Comparison of ENCODE assay signal across 9 cellular contexts in the genomic region with DNA sequence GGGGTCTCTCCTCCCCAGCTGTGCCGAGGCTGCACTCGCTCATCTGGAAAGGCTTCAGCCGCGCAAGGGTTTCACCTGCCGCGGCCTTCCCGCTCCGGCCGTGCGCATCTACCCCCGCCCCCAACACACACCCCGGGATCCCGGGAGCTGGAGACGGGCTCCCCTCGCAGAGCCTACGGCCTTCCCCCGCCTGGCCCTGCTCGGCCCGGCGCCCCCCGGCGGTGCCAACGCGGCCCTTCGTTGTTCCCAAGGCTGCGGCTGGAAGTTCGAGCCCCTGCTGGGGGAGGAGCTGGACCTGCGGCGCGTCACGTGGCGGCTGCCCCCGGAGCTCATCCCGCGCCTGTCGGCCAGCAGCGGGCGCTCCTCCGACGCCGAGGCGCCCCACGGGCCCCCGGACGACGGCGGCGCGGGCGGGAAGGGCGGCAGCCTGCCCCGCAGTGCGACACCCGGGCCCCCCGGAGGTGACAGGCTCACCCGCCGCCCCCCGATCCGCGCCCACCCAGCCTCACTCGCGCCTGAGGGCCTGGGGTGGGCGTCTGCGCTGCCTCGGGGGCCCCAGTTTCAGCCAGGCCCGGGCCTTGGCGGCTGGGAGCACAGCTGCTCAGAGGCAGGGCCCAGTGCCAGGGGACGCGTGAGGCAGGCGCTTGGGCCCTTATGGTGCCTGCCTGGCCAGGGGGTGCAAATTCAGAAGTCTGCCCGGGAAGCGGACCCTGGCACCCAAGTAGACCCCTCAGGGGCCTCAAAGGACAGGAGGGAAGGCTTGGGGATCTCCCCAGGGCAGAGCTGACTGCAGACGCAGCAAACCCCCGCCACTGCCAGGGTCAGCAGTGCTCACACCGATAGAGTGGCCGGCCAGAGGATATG. TPM values are rescaled to one million over a fixed set of nuclear protein-coding genes. Genes with fewer than 3 reads are reported as not detected.
DNase-seq lines count a peak whose midpoint lies in the region; ATAC-seq and TF ChIP-seq lines count a peak whose summit lies in the region.
"Had no signal": no experiment of that assay in that cellular context is flagged by ENCODE, and none has a peak within 500 bp of the region (broad histone marks: within the 10 kb centered on the region; RNA-seq: fewer than 3 reads in every experiment).

No MANE protein-coding gene starts in this region.

- H3K9me3 ChIP-seq in SJCRH30 (replicated peaks) (no peaks in the 10 kb centered on the region), heart right ventricle (no peaks in the 10 kb centered on the region), aorta (ENCODE audit: control insufficient read depth, low read length) (no peaks in the 10 kb centered on the region)

- no peaks in the 10 kb centered on the region for H3K9me3 Mint-ChIP-seq in activated naive CD4-positive, alpha-beta T cell treated with anti-CD3 and anti-CD28 coated beads for 36 hours

- no peak overlapping the region for H3K9ac ChIP-seq in rectal smooth muscle tissue (ENCODE audit: low read length)

- no peaks in the 10 kb centered on the region for H3K36me3 Mint-ChIP-seq in activated naive CD4-positive, alpha-beta T cell treated with anti-CD3 and anti-CD28 coated beads for 36 hours (ENCODE audit: low read depth)

- no peaks in the 10 kb centered on the region for H3K27me3 Mint-ChIP-seq in activated naive CD4-positive, alpha-beta T cell treated with anti-CD3 and anti-CD28 coated beads for 36 hours (ENCODE audit: low read depth)

- no peak overlapping the region for H3K27ac Mint-ChIP-seq in activated naive CD4-positive, alpha-beta T cell treated with anti-CD3 and anti-CD28 coated beads for 36 hours

- peak overlapping the region; percentile 48 for H3K4me3 ChIP-seq in SJCRH30
- H3K4me3 ChIP-seq in heart right ventricle, result peak overlapping the region in 9 of 10 donors; percentile 35 to 58 (median 49)
- peak overlapping the region; percentile 61 for H3K4me3 ChIP-seq in rectal smooth muscle tissue (ENCODE audit: low read length)
- peak overlapping the region in 1 of 2 donors; percentile 4 for H3K4me3 ChIP-seq in aorta (ENCODE audit: low read length in 2 of 2)

- H3K27me3 ChIP-seq in SJCRH30 (no peaks in the 10 kb centered on the region), heart right ventricle (no peaks in the 10 kb centered on the region), rectal smooth muscle tissue (ENCODE audit: control insufficient read depth, insufficient read depth, low read length) (no peaks in the 10 kb centered on the region), aorta (ENCODE audit: control insufficient read depth in 1 of 2, insufficient read depth in 2 of 2, low read length in 1 of 2) (no peaks in the 10 kb centered on the region)

- TF ChIP-seq CTCF in GM12873 (IDR thresholded peaks at IDR 0.05; ENCODE audit: insufficient read depth, low read depth, low read length, missing control alignments) (peak; percentile 71), heart right ventricle (IDR thresholded peaks at IDR 0.05) (peak; percentile 38 to 81 (median 63))

- peak overlapping the region; percentile 36 for H3K4me3 Mint-ChIP-seq in activated naive CD4-positive, alpha-beta T cell treated with anti-CD3 and anti-CD28 coated beads for 36 hours

- CTCF ChIA-PET in activated naive CD4-positive, alpha-beta T cell treated with anti-CD3 and anti-CD28 coated beads for 36 hours (lab: Charles Lee), result interaction anchor here (0.5 to 8.6 kb wide), 41 partner anchors 10 to 573 kb away, joined by 3 to 127 read pairs (median 4); partner anchors contain the start of genes GALK1, RECQL5 and SMIM5

- 9 to 10% methylated on average over 73 to 76 of the region's 76 CpGs for WGBS in heart right ventricle, 2 donors
- 5% methylated on average over 47 to 76 of the region's 76 CpGs for WGBS in aorta, 2 donors

- H3K36me3 ChIP-seq in SJCRH30 (no peaks in the 10 kb centered on the region), heart right ventricle (peaks cover 0 to 41% (median 0%) of the 10 kb centered on the region in 9 donors), rectal smooth muscle tissue (ENCODE audit: control insufficient read depth, insufficient read depth, low read length) (peaks cover 34% of the 10 kb centered on the region), aorta (ENCODE audit: control insufficient read depth in 1 of 2, insufficient read depth in 2 of 2, low read length in 1 of 2) (no peaks in the 10 kb centered on the region)

- H3K4me1 ChIP-seq in SJCRH30 (peaks cover 46% of the 10 kb centered on the region), heart right ventricle (peaks cover 7 to 25% (median 17%) of the 10 kb centered on the region in 9 donors), rectal smooth muscle tissue (ENCODE audit: control insufficient read depth, insufficient read depth, low read length) (peaks cover 9% of the 10 kb centered on the region), aorta (ENCODE audit: control insufficient read depth in 1 of 2, insufficient read depth in 2 of 2, low read length in 2 of 2) (no peaks in the 10 kb centered on the region)

- H3K27ac ChIP-seq in SJCRH30, result peak overlapping the region; percentile 85
- H3K27ac ChIP-seq in heart right ventricle, result peak overlapping the region in 5 of 10 donors; percentile 30 to 78 (median 62)
- peak overlapping the region; percentile 45 for H3K27ac ChIP-seq in rectal smooth muscle tissue (ENCODE audit: low read depth, low read length)
- no peak overlapping the region for H3K27ac ChIP-seq in aorta (ENCODE audit: low read depth in 1 of 2, low read length in 2 of 2)
- H3K27ac ChIP-seq: epithelial cell of prostate had no signal

- peak; percentile 87 to 88 for DNase-seq in SJCRH30
- DNase-seq in activated naive CD4-positive, alpha-beta T cell treated with anti-CD3 and anti-CD28 coated beads for 36 hours, result peak; percentile 67
- peak; percentile 58 to 81 for DNase-seq in heart right ventricle
- peak; percentile 83 to 91 for DNase-seq in aorta
- DNase-seq in NCI-H524 treated with DMSO at 0.1 percent for 48 hours (lab: John Stamatoyannopoulos, UW), result no peak

- H3K4me1 Mint-ChIP-seq in activated naive CD4-positive, alpha-beta T cell treated with anti-CD3 and anti-CD28 coated beads for 36 hours (ENCODE audit: low read depth), result peaks cover 14% of the 10 kb centered on the region

- intact Hi-C loops in activated naive CD4-positive, alpha-beta T cell treated with anti-CD3 and anti-CD28 coated beads for 36 hours (cut with micrococcal nuclease), result loop anchor here (5.0 to 10.0 kb wide), 3 partner anchors 166 to 251 kb away; partner anchors contain the start of genes CASKIN2, CDK3, MYO15B and TSEN54
- intact Hi-C loops in heart right ventricle (cut with DNase I) (loop anchor here in 2 of 10 donors (5.0 to 10.0 kb wide), 3 partner anchors 76 to 329 kb away; partner anchors contain the start of gene SMIM5 (in 1 of the 2)), aorta (cut with DNase I) (loop anchor here in 1 of 2 donors (5.0 kb wide), 1 partner anchor 74 kb away; no protein-coding TSS in a partner anchor)

- ATAC-seq in HG03039 (IDR thresholded peaks at IDR 0.05; ENCODE audit: unreplicated experiment), result peak; percentile 39
- ATAC-seq in heart right ventricle, result peak; percentile 37 to 84 (median 54)
- peak; percentile 62 for ATAC-seq in aorta (ENCODE audit: low FRiP score)

RNA-seq across cellular contexts. Expression of gene GALK1, which starts 11.2 kb away (rescaled TPM):
- total RNA-seq in SJCRH30 (2014; rRNA removed; shearing (Covaris generic)), result 29.0 and 31.5 TPM in 2 replicates
- 10 to 100 TPM; 48.7 to 50.2 TPM for total RNA-seq in activated naive CD4-positive, alpha-beta T cell treated with anti-CD3 and anti-CD28 coated beads for 36 hours
- total RNA-seq in heart right ventricle (10 to 100 TPM in 6 of 10 donors, 1 to 10 TPM in 4; 5.2 to 26.4 (median 11.3) TPM), aorta (10 to 100 TPM; 16.8 to 27.1 TPM)
- polyA plus RNA-seq in heart right ventricle (10 to 100 TPM; 29.2 to 44.6 TPM), aorta (10 to 100 TPM; 16.9 to 44.8 TPM)

RNA-seq across cellular contexts. Expression of gene UNK, which starts 30.9 kb away (rescaled TPM):
- 40.6 and 51.4 TPM in 2 replicates for total RNA-seq in SJCRH30 (2014; rRNA removed; shearing (Covaris generic))
- total RNA-seq in activated naive CD4-positive, alpha-beta T cell treated with anti-CD3 and anti-CD28 coated beads for 36 hours, result 10 to 100 TPM; 19.1 to 21.4 TPM
- total RNA-seq in heart right ventricle (10 to 100 TPM; 11.6 to 19.1 (median 14.7) TPM), aorta (10 to 100 TPM; 28.9 to 34.1 TPM)
- polyA plus RNA-seq in heart right ventricle (10 to 100 TPM; 12.9 to 21.3 TPM), aorta (10 to 100 TPM in 1 of 2 donors, 1 to 10 TPM in 1; 8.8 to 21.7 TPM)

RNA-seq across cellular contexts. Expression of gene ITGB4, which starts 32.5 kb away (rescaled TPM):
- 4.3 and 8.8 TPM in 2 replicates for total RNA-seq in SJCRH30 (2014; rRNA removed; shearing (Covaris generic))
- 1 to 10 TPM in 1 of 2 experiments, under 1 TPM in 1; 0.83 to 1.0 TPM for total RNA-seq in activated naive CD4-positive, alpha-beta T cell treated with anti-CD3 and anti-CD28 coated beads for 36 hours
- total RNA-seq in heart right ventricle (10 to 100 TPM in 2 of 10 donors, 1 to 10 TPM in 8; 4.7 to 11.3 (median 9.0) TPM), aorta (10 to 100 TPM; 40.3 to 69.5 TPM)
- polyA plus RNA-seq in heart right ventricle (10 to 100 TPM in 1 of 2 donors, 1 to 10 TPM in 1; 4.6 to 17.0 TPM), aorta (10 to 100 TPM in 1 of 2 donors, 1 to 10 TPM in 1; 7.5 to 13.9 TPM)

Comparison
In these comparisons a context has a peak if more than half of its experiments do, and no peak if none do; other contexts are left out.
1. H3K27ac ChIP-seq: peak in SJCRH30 (single experiment) and rectal smooth muscle tissue (single experiment); none in aorta (0 of 2).
2. Peak in every context shown above with its lines, with median percentiles within 50 percentile points of each other: ATAC-seq.